In genomic region chr17:27985306-27985705, GRCh38 we compare ENCODE assay signal across 1 cellular context.
TF ChIP-seq lines count a peak whose summit lies in the region.

No MANE protein-coding gene starts in this region.

TF ChIP-seq in WTC11, 78 proteins besides CTCF, POLR2A, EP300 and RAD21 (continued from another document):
- TF ChIP-seq USF1 (CRISPR knock-in tag; IDR thresholded peaks at IDR 0.05) (no peak), SMAD4 (CRISPR knock-in tag; IDR thresholded peaks at IDR 0.05) (no peak), FOXP4 (CRISPR knock-in tag; IDR thresholded peaks at IDR 0.05) (no peak), KAT7 (CRISPR knock-in tag; IDR thresholded peaks at IDR 0.05; ENCODE audit: borderline replicate concordance) (no peak), SP1 (CRISPR knock-in tag; conservative IDR thresholded peaks at IDR 0.05) (no peak), SMAD3 (CRISPR knock-in tag; IDR thresholded peaks at IDR 0.05; ENCODE audit: borderline replicate concordance) (no peak)
